27 cellular contexts compared by ENCODE assay signal in genomic region chr17:48270896-48271295, GRCh38.
"Had no signal": no experiment of that assay in that cellular context is flagged by ENCODE, and none has a peak within 500 bp of the region (broad histone marks: within the 10 kb centered on the region; RNA-seq: fewer than 3 reads in every experiment).

No MANE protein-coding gene starts in this region.

- ATAC-seq: left lobe of liver; natural killer cell treated with Interleukin-12 subunit alpha and Interleukin-12 subunit beta and Interleukin-15 and Interleukin-18, amount 100 ng/mL, for 72 hours; sciatic nerve; stimulated activated memory B cell treated with anti-CD40 and anti-IgM and Interleukin-4, amounts not matched to agents 10 μg/mL and 1 μg/mL and 100 μg/mL, for 72 hours; stimulated activated naive CD8-positive, alpha-beta T cell treated with anti-CD3 and anti-CD28 coated beads, Interleukin-15, amount 100 ng/mL, for 72 hours had no signal

- H3K4me1 ChIP-seq: ascending aorta, uterus had no signal

- H3K9me3 ChIP-seq: adrenal gland, ascending aorta, uterus had no signal

- DNase-seq: activated CD4-positive, alpha-beta memory T cell treated with anti-CD3 and anti-CD28 coated beads for 36 hours; activated CD4-positive, alpha-beta T cell treated with anti-CD3 and anti-CD28 coated beads, Interleukin-2, amount 10 ng/mL, durations not matched to agents 24 days and 14 days; activated CD4-positive, CD25-positive, alpha-beta regulatory T cell treated with anti-CD3 and anti-CD28 coated beads, Interleukin-2, amount 50 U/mL, for 72 hours; activated CD8-positive, alpha-beta memory T cell treated with anti-CD3 and anti-CD28 coated beads, Interleukin-2, amount 50 U/mL, for 4 hours; activated effector memory CD4-positive, alpha-beta T cell treated with anti-CD3 and anti-CD28 coated beads, Interleukin-2, amount 50 U/mL, for 16 hours; activated naive CD4-positive, alpha-beta T cell treated with anti-CD3 and anti-CD28 coated beads for 36 hours; activated naive CD8-positive, alpha-beta T cell treated with anti-CD3 and anti-CD28 coated beads for 36 hours; activated T-cell treated with anti-CD3 and anti-CD28 coated beads, Interleukin-2, amount 50 U/mL, for 1 hour; adrenal gland; brain microvascular endothelial cell; caudate nucleus; head of caudate nucleus; mesendoderm; small intestine; stimulated activated CD4-positive, alpha-beta T cell treated with anti-CD3 and anti-CD28 coated beads, Interleukin-4, amount 100 ng/mL, for 4 hours; stimulated activated CD8-positive, alpha-beta memory T cell treated with anti-CD3 and anti-CD28 coated beads, Interleukin-4, amount 100 ng/mL, for 48 hours; stimulated activated naive CD8-positive, alpha-beta T cell treated with anti-CD3 and anti-CD28 coated beads, Interleukin-15, amount 100 ng/mL, for 72 hours; substantia nigra; T-helper 2 cell; uterus had no signal

- H3K36me3 ChIP-seq: adrenal gland, ascending aorta, brain microvascular endothelial cell, uterus had no signal

- FAIRE-seq: endothelial cell of umbilical vein, small intestine had no signal

- H3K27ac ChIP-seq: adrenal gland, ascending aorta, brain microvascular endothelial cell, uterus had no signal

- H3K4me3 ChIP-seq: adrenal gland, ascending aorta, lung, uterus had no signal

- H3K27me3 ChIP-seq: adrenal gland, ascending aorta, brain microvascular endothelial cell had no signal
